In the genomic region with DNA sequence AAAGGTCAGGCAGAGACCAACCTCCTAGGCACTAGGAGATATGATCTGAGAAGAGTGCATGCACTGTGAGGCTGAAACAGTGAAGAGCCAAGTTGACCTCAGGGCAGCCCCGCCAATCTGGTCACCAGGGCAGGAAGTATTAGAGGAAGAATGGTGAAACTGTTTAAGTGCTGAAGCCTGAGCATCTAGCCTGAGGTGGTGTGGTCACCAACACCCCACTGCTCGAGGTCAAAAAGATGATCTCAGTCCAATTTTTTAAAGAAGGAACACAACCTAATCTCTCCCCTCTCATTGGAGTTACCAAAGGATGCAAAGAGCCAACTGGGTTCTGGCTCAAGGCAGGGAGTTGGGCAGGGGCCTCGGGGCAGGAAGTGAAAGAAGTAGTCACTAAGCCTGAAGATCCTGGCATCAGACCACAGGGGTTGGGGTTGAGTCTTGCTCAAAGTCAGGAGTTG, we compare ENCODE assay signal across 1 cellular context.
TF ChIP-seq lines count a peak whose summit lies in the region.

No MANE protein-coding gene starts in this region.

TF ChIP-seq in GM23338, 12 proteins besides CTCF, POLR2A, EP300 and RAD21 (continued from another document):
- TF ChIP-seq REST (IDR thresholded peaks at IDR 0.05; ENCODE audit: unreplicated experiment) (no peak), ZNF114 (CRISPR knock-in tag; IDR thresholded peaks at IDR 0.05) (no peak), EZH2phosphoT487 (IDR thresholded peaks at IDR 0.05; ENCODE audit: unreplicated experiment) (no peak), CREB1 (CRISPR knock-in tag; IDR thresholded peaks at IDR 0.05; ENCODE audit: low read depth) (no peak), ETS1 (IDR thresholded peaks at IDR 0.05) (no peak), STAT1 (IDR thresholded peaks at IDR 0.05; ENCODE audit: unreplicated experiment) (no peak), JUNB (IDR thresholded peaks at IDR 0.05; ENCODE audit: unreplicated experiment) (no peak), EZH2 (IDR thresholded peaks at IDR 0.05; ENCODE audit: low read depth, unreplicated experiment) (no peak)
TF ChIP-seq in GM23338: peak in this region for 0.
